ENCODE assay signal across 9 cellular contexts in genomic region chr19:36665832-36666231, GRCh38. TPM values are rescaled to one million over a fixed set of nuclear protein-coding genes. Genes with fewer than 3 reads are reported as not detected.
A peak's percentile ranks its signal among the peaks of the same experiment; 100 is the strongest.
DNase-seq lines count a peak whose midpoint lies in the region; ATAC-seq and TF ChIP-seq lines count a peak whose summit lies in the region.
"Had no signal": no experiment of that assay in that cellular context is flagged by ENCODE, and none has a peak within 500 bp of the region (broad histone marks: within the 10 kb centered on the region; RNA-seq: fewer than 3 reads in every experiment).

No MANE protein-coding gene starts in this region.

- no peak for TF ChIP-seq CTCF in colonic mucosa (IDR thresholded peaks at IDR 0.05)

- H3K36me3 ChIP-seq in ACC112 (ENCODE audit: insufficient read depth, low read length) = peaks cover 18% of the 10 kb centered on the region
- H3K36me3 ChIP-seq in HUES64 (ENCODE audit: insufficient read depth, low read length) = peaks cover 25% of the 10 kb centered on the region
- H3K36me3 ChIP-seq in colonic mucosa = no peaks in the 10 kb centered on the region
- peaks cover 3 to 35% of the 10 kb centered on the region in 2 donors for H3K36me3 ChIP-seq in muscle layer of duodenum (ENCODE audit: control insufficient read depth in 1 of 2, insufficient read depth in 2 of 2, low read length in 2 of 2)

- no peaks in the 10 kb centered on the region for H3K9me3 ChIP-seq in HUES64 (ENCODE audit: insufficient read depth, low read depth, low read length)
- no peaks in the 10 kb centered on the region for H3K9me3 ChIP-seq in colonic mucosa
- peaks cover 0 to 40% of the 10 kb centered on the region in 2 donors for H3K9me3 ChIP-seq in muscle layer of duodenum (ENCODE audit: control insufficient read depth in 1 of 2, low read length in 2 of 2)

- intact Hi-C loops in colonic mucosa (cut with DNase I) = loop anchor here (5.0 kb wide), 1 partner anchor 94 kb away; the partner anchor contains the start of gene ZNF529

- peak overlapping the region; percentile 99 for H3K4me3 ChIP-seq in ACC112 (ENCODE audit: low read depth, low read length)
- peak overlapping the region; percentile 92 for H3K4me3 ChIP-seq in HUES64 (ENCODE audit: low read length)
- peak overlapping the region; percentile 67 for H3K4me3 ChIP-seq in colonic mucosa
- peak overlapping the region; percentile 85 to 99 for H3K4me3 ChIP-seq in muscle layer of duodenum (ENCODE audit: low read depth in 1 of 2, low read length in 2 of 2)

- peak overlapping the region; percentile 94 for H3K9ac ChIP-seq in HUES64 (ENCODE audit: low read depth, low read length)
- H3K9ac ChIP-seq in colonic mucosa (ENCODE audit: low read depth in 2 of 2, low read length in 2 of 2) = no peak overlapping the region

- ATAC-seq in GM18870 (IDR thresholded peaks at IDR 0.05; ENCODE audit: unreplicated experiment) (no peak), GM19324 (IDR thresholded peaks at IDR 0.05; ENCODE audit: low FRiP score, unreplicated experiment) (no peak), GM19023 (IDR thresholded peaks at IDR 0.05; ENCODE audit: unreplicated experiment) (no peak)

- WGBS in HUES64 = 90% methylated on average over 14 of the region's 14 CpGs

- H3K79me2 ChIP-seq in ACC112 (ENCODE audit: control insufficient read depth, insufficient read depth, low read length, unreplicated experiment) = peaks cover 15% of the 10 kb centered on the region

- DNase-seq in colonic mucosa (no peak), NCI-H187 (lab: John Stamatoyannopoulos, UW) (no peak)
- DNase-seq: MM.1S had no signal

- H3K4me1 ChIP-seq in ACC112 (ENCODE audit: control insufficient read depth, insufficient read depth, low read length, unreplicated experiment) = peaks cover 3% of the 10 kb centered on the region
- no peaks in the 10 kb centered on the region for H3K4me1 ChIP-seq in HUES64 (ENCODE audit: insufficient read depth, low read length)
- H3K4me1 ChIP-seq in colonic mucosa = no peaks in the 10 kb centered on the region
- H3K4me1 ChIP-seq in muscle layer of duodenum (ENCODE audit: control insufficient read depth in 1 of 2, insufficient read depth in 2 of 2, low read length in 2 of 2) = peaks cover 0 to 18% of the 10 kb centered on the region in 2 donors

- H3K27ac ChIP-seq in ACC112 (ENCODE audit: low read depth, low read length) (no peak overlapping the region), HUES64 (ENCODE audit: low read depth, low read length) (no peak overlapping the region), colonic mucosa (no peak overlapping the region), muscle layer of duodenum (ENCODE audit: low read length) (no peak overlapping the region)

- H3K27me3 ChIP-seq in ACC112 (ENCODE audit: insufficient read depth, low read length) = no peaks in the 10 kb centered on the region
- no peaks in the 10 kb centered on the region for H3K27me3 ChIP-seq in HUES64 (ENCODE audit: insufficient read depth, low read length)
- no peaks in the 10 kb centered on the region for H3K27me3 ChIP-seq in colonic mucosa
- no peaks in the 10 kb centered on the region for H3K27me3 ChIP-seq in muscle layer of duodenum (ENCODE audit: low read depth, low read length)

- H2AFZ ChIP-seq in ACC112 (ENCODE audit: low read length, unreplicated experiment) = no peak overlapping the region

RNA-seq across cellular contexts. Expression of gene ZNF461, which starts 0.8 kb away (rescaled TPM):
- 4.3 TPM for polyA plus RNA-seq in HUES64 (2013, experiment 1 of 2)
- polyA plus RNA-seq in HUES64 (2013, experiment 2 of 2) = 5.0 TPM
- total RNA-seq in colonic mucosa = 1 to 10 TPM; 3.7 to 4.2 TPM

RNA-seq across cellular contexts. Expression of gene ZNF567, which starts 21.6 kb away (rescaled TPM):
- polyA plus RNA-seq in HUES64 (2013, experiment 1 of 2) = 10.2 TPM
- 10.8 TPM for polyA plus RNA-seq in HUES64 (2013, experiment 2 of 2)
- total RNA-seq in colonic mucosa = 1 to 10 TPM; 2.7 to 4.6 TPM
